In the genomic region with DNA sequence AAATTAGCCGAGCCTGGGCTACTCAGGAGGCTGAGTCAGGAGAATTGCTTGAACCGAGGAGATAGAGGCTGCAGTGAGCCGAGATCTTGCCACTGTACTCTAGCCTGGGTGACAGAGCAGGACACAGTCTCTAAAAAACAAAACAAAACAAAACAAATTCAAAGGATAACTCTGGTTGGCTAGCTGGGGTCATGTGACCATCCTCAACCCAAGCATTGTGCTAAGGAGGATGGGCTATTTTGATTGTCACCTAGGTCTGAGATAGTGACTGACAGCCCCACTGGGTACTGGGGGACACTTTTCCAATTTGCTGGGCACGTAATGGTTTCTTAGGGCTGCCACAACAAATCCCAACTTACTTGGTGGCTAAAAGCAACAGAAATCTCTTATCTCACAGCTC, we compare ENCODE assay signal across 12 cellular contexts. TPM values are rescaled to one million over a fixed set of nuclear protein-coding genes. Genes with fewer than 3 reads are reported as not detected.
DNase-seq lines count a peak whose midpoint lies in the region; ATAC-seq and TF ChIP-seq lines count a peak whose summit lies in the region.
"Had no signal": no experiment of that assay in that cellular context is flagged by ENCODE, and none has a peak within 500 bp of the region (broad histone marks: within the 10 kb centered on the region; RNA-seq: fewer than 3 reads in every experiment).

No MANE protein-coding gene starts in this region.

- H3K79me2 ChIP-seq in MM.1S (ENCODE audit: low read length), result peaks cover 65% of the 10 kb centered on the region

- no peak overlapping the region for H3K4me3 ChIP-seq in left ventricle myocardium inferior
- H3K4me3 ChIP-seq in gastrocnemius medialis, result no peak overlapping the region
- H3K4me3 ChIP-seq in MM.1S (ENCODE audit: low read length), result no peak overlapping the region
- H3K4me3 ChIP-seq in tibial artery, result no peak overlapping the region

- H4K20me1 ChIP-seq in MM.1S (ENCODE audit: insufficient read depth, low read length), result no peaks in the 10 kb centered on the region

- H2AFZ ChIP-seq in MM.1S (ENCODE audit: low read length), result no peak overlapping the region

- in situ Hi-C loops in gastrocnemius medialis (cut with MboI; ENCODE audit: low sequenced_read_pairs in 4 of 4), result no loop called here

- no peaks in the 10 kb centered on the region for H3K27me3 ChIP-seq in left ventricle myocardium inferior (ENCODE audit: low read depth)
- H3K27me3 ChIP-seq in gastrocnemius medialis, result no peaks in the 10 kb centered on the region
- H3K27me3 ChIP-seq in MM.1S (replicated peaks; ENCODE audit: insufficient read depth, low read length), result no peaks in the 10 kb centered on the region
- no peaks in the 10 kb centered on the region for H3K27me3 ChIP-seq in tibial artery

- peak overlapping the region; percentile 82 for H3K27ac ChIP-seq in angular gyrus (ENCODE audit: low read depth, low read length)
- H3K27ac ChIP-seq in left ventricle myocardium inferior (replicated peaks), result peak overlapping the region; percentile 99
- peak overlapping the region; percentile 97 to 100 (median 100) for H3K27ac ChIP-seq in gastrocnemius medialis
- H3K27ac ChIP-seq in MM.1S (ENCODE audit: low read length), result no peak overlapping the region
- no peak overlapping the region for H3K27ac ChIP-seq in tibial artery

- TF ChIP-seq CTCF in CD14-positive monocyte (IDR thresholded peaks at IDR 0.05), result no peak
- TF ChIP-seq CTCF in left ventricle myocardium inferior (IDR thresholded peaks at IDR 0.05; ENCODE audit: borderline replicate concordance), result no peak
- TF ChIP-seq CTCF in gastrocnemius medialis (IDR thresholded peaks at IDR 0.05 in 4 of 5, conservative IDR thresholded peaks at IDR 0.05 in 1 of 5), result no peak
- TF ChIP-seq CTCF in GM10266 (IDR thresholded peaks at IDR 0.05; ENCODE audit: control insufficient read depth, insufficient read depth, low read depth, missing control alignments), result no peak
- TF ChIP-seq CTCF in MM.1S (IDR thresholded peaks at IDR 0.05; ENCODE audit: low read length), result no peak
- no peak for TF ChIP-seq CTCF in tibial artery (IDR thresholded peaks at IDR 0.05)

- H3K27ac Mint-ChIP-seq in CD14-positive monocyte, result peak overlapping the region in 4 of 7 donors; percentile 39 to 85 (median 54)

- no peaks in the 10 kb centered on the region for H3F3A ChIP-seq in MM.1S (ENCODE audit: insufficient read depth, low read length)

- peaks cover 0 to 3% (median 0%) of the 10 kb centered on the region in 7 donors for H3K9me3 Mint-ChIP-seq in CD14-positive monocyte

- no peak overlapping the region for H3K4me3 Mint-ChIP-seq in CD14-positive monocyte

- no peaks in the 10 kb centered on the region for H3K9me2 ChIP-seq in MM.1S (replicated peaks; ENCODE audit: insufficient read depth, low read length)

- H3K9ac ChIP-seq in MM.1S (ENCODE audit: low read length), result no peak overlapping the region

- intact Hi-C loops in CD14-positive monocyte (cut with micrococcal nuclease), result no loop called here
- intact Hi-C loops in left ventricle myocardium inferior (cut with micrococcal nuclease), result no loop called here
- intact Hi-C loops in gastrocnemius medialis (cut with DNase I; ENCODE audit: low total_unique reads), result loop anchor here (5.0 kb wide), 1 partner anchor 64 kb away; a partner anchor contains a TSS
- intact Hi-C loops in tibial artery (cut with DNase I; ENCODE audit: low total_unique reads), result no loop called here

- peaks cover 60% of the 10 kb centered on the region for H3K4me1 Mint-ChIP-seq in CD14-positive monocyte

- H3K36me3 Mint-ChIP-seq in CD14-positive monocyte, result peaks cover 29 to 49% of the 10 kb centered on the region in 2 donors

- H3K4me1 ChIP-seq in left ventricle myocardium inferior (peaks cover 75% of the 10 kb centered on the region), gastrocnemius medialis (peaks cover 45 to 49% of the 10 kb centered on the region in 2 donors), MM.1S (ENCODE audit: low read length) (0 out of 2 replicates have a peak, but pooled peaks cover 6% of the 10 kb centered on the region), tibial artery (peaks cover 0 to 9% (median 0%) of the 10 kb centered on the region in 4 donors)

- ATAC-seq in gastrocnemius medialis (no peak), GM18870 (IDR thresholded peaks at IDR 0.05; ENCODE audit: unreplicated experiment) (no peak)

- peaks cover 0 to 2% (median 0%) of the 10 kb centered on the region in 3 donors for H3K27me3 Mint-ChIP-seq in CD14-positive monocyte (ENCODE audit: low read depth in 3 of 3)

- H3K9me3 ChIP-seq in left ventricle myocardium inferior (replicated peaks) (no peaks in the 10 kb centered on the region), gastrocnemius medialis (no peaks in the 10 kb centered on the region), MM.1S (replicated peaks; ENCODE audit: insufficient read depth, low read length) (no peaks in the 10 kb centered on the region), tibial artery (no peaks in the 10 kb centered on the region)

- peaks cover 14% of the 10 kb centered on the region for H3K36me3 ChIP-seq in left ventricle myocardium inferior
- peaks cover 0 to 6% of the 10 kb centered on the region in 2 donors for H3K36me3 ChIP-seq in gastrocnemius medialis
- no peaks in the 10 kb centered on the region for H3K36me3 ChIP-seq in MM.1S (replicated peaks; ENCODE audit: insufficient read depth, low read length)
- H3K36me3 ChIP-seq in tibial artery, result peaks cover 0 to 13% (median 3%) of the 10 kb centered on the region in 3 donors

- TF ChIP-seq POLR2A in gastrocnemius medialis (IDR thresholded peaks at IDR 0.05), result no peak

- DNase-seq in CD14-positive monocyte (ENCODE audit: low spot score) (no peak), left ventricle myocardium inferior (no peak), gastrocnemius medialis (no peak), GM10266 (ENCODE audit: extremely low spot score) (no peak), MM.1S (no peak), tibial artery (no peak)
- DNase-seq: activated naive CD4-positive, alpha-beta T cell; DMS 273 treated with DMSO at 0.1 percent for 48 hours; NCI-H1048; stimulated activated CD4-positive, alpha-beta T cell treated with anti-CD3 and anti-CD28 coated beads, Interleukin-1b, Interleukin-23, amount 100 ng/mL, for 48 hours had no signal

- no peak overlapping the region for H3K4me2 ChIP-seq in MM.1S (ENCODE audit: low read depth, low read length)

RNA-seq across cellular contexts. Expression of a gene that starts 11.9 kb away (rescaled TPM):
- 10 to 100 TPM; 54.9 to 66.0 TPM for polyA plus RNA-seq in CD14-positive monocyte
- 220 TPM for total RNA-seq in left ventricle myocardium inferior
- total RNA-seq in gastrocnemius medialis, result 10 to 100 TPM; 29.3 to 93.7 (median 67.8) TPM

Comparison
In these comparisons a context has a peak if more than half of its experiments do, and no peak if none do; other contexts are left out.
1. H3K27ac ChIP-seq: peak in angular gyrus (single experiment), left ventricle myocardium inferior (single experiment) and gastrocnemius medialis (4 of 4); none in MM.1S (single experiment) and tibial artery (0 of 2).